ENCODE assay signal across 8 cellular contexts in genomic region chr3:33660035-33660434, GRCh38. TPM values are rescaled to one million over a fixed set of nuclear protein-coding genes. Genes with fewer than 3 reads are reported as not detected.
DNase-seq lines count a peak whose midpoint lies in the region; ATAC-seq, FAIRE-seq and TF ChIP-seq lines count a peak whose summit lies in the region.

No MANE protein-coding gene starts in this region.

- 62 to 64% methylated on average over 5 of the region's 5 CpGs for WGBS in GM23248 (ENCODE audit: low coverage in 1 of 2, low lambda C conversion rate in 2 of 2, missing lambda C conversion rate in 2 of 2), 2 experiments

- no peak for FAIRE-seq in GM12892 (lab: Jason Lieb, UNC)

- in situ Hi-C loops in GM23248 (cut with MboI) (no loop called here), gastrocnemius medialis (cut with MboI; ENCODE audit: low sequenced_read_pairs in 4 of 4) (no loop called here)

- H3K9ac ChIP-seq in GM23248 (peak overlapping the region; percentile 67), adipocyte (ENCODE audit: low read length) (peak overlapping the region; percentile 78)

- no peak for DNase-seq in GM23248
- peak; percentile 29 for DNase-seq in adipocyte (ENCODE audit: low read depth)
- DNase-seq in iris pigment epithelial cell (ENCODE audit: low read depth) = peak; percentile 4
- DNase-seq in gastrocnemius medialis = no peak
- DNase-seq in D341Med (ENCODE audit: low spot score) = no peak
- no peak for DNase-seq in GM12892 (ENCODE audit: insufficient read length)
- no peak for DNase-seq in erythroblast (lab: John Stamatoyannopoulos, UW)
- no peak for DNase-seq in activated CD4-positive, alpha-beta T cell treated with anti-CD3 and anti-CD28 coated beads for 1 hour

- peaks cover 47% of the 10 kb centered on the region for H3F3A ChIP-seq in GM23248 (ENCODE audit: insufficient read depth)

- no peak for ATAC-seq in gastrocnemius medialis

- H3K4me1 ChIP-seq in GM23248 (ENCODE audit: insufficient read depth) (peaks cover 47% of the 10 kb centered on the region), adipocyte (ENCODE audit: control insufficient read depth, insufficient read depth, low read length) (peaks cover 49% of the 10 kb centered on the region), gastrocnemius medialis (peaks cover 35 to 47% of the 10 kb centered on the region in 2 donors)

- H3K27ac ChIP-seq in GM23248 = peak overlapping the region; percentile 62
- H3K27ac ChIP-seq in gastrocnemius medialis = peak overlapping the region; percentile 82 to 90 (median 86)

- H3K4me3 ChIP-seq in GM23248 (peak overlapping the region; percentile 69; the same call in 1 of the 2 replicates), adipocyte (ENCODE audit: low read length) (peak overlapping the region; percentile 81), gastrocnemius medialis (peak overlapping the region; percentile 50 to 64 (median 58))

- H3K79me2 ChIP-seq in GM23248 (ENCODE audit: insufficient read depth) = peaks cover 53% of the 10 kb centered on the region

- H2AFZ ChIP-seq in GM23248 = peak overlapping the region; percentile 83

- no peak for TF ChIP-seq POLR2A in gastrocnemius medialis (IDR thresholded peaks at IDR 0.05)
- no peak for TF ChIP-seq POLR2A in GM12892 (IDR thresholded peaks at IDR 0.05; ENCODE audit: low read depth, low read length)
- TF ChIP-seq POLR2A in erythroblast (IDR thresholded peaks at IDR 0.05; ENCODE audit: low read length) = no peak

- H3K27me3 ChIP-seq in GM23248 (replicated peaks; ENCODE audit: insufficient read depth) (no peaks in the 10 kb centered on the region), adipocyte (replicated peaks; ENCODE audit: control insufficient read depth, insufficient read depth, low read length) (no peaks in the 10 kb centered on the region), gastrocnemius medialis (no peaks in the 10 kb centered on the region)

- H3K36me3 ChIP-seq in GM23248 (ENCODE audit: low read depth) = no peaks in the 10 kb centered on the region
- H3K36me3 ChIP-seq in adipocyte (ENCODE audit: control insufficient read depth, insufficient read depth, low read length, severe bottlenecking) = no peaks in the 10 kb centered on the region
- no peaks in the 10 kb centered on the region for H3K36me3 ChIP-seq in gastrocnemius medialis

- H4K20me1 ChIP-seq in GM23248 (ENCODE audit: insufficient read depth) = no peaks in the 10 kb centered on the region

- peak overlapping the region; percentile 95 for H3K4me2 ChIP-seq in GM23248 (ENCODE audit: unreplicated experiment)

- H3K9me3 ChIP-seq in GM23248 (ENCODE audit: low read depth) (no peaks in the 10 kb centered on the region), adipocyte (ENCODE audit: control insufficient read depth, low read length) (no peaks in the 10 kb centered on the region), gastrocnemius medialis (no peaks in the 10 kb centered on the region)

- intact Hi-C loops in gastrocnemius medialis (cut with DNase I; ENCODE audit: low total_unique reads) = no loop called here

- TF ChIP-seq CTCF in gastrocnemius medialis (IDR thresholded peaks at IDR 0.05 in 4 of 5, conservative IDR thresholded peaks at IDR 0.05 in 1 of 5) = no peak

- no peaks in the 10 kb centered on the region for H3K9me2 ChIP-seq in GM23248 (ENCODE audit: insufficient read depth)

RNA-seq across cellular contexts. Expression of gene CLASP2, which starts 58.0 kb away (rescaled TPM):
- 30.4 and 45.9 TPM in 2 replicates for total RNA-seq in GM23248 (2014; rRNA removed; shearing (Covaris generic))
- polyA plus RNA-seq in GM23248 (2016; fragmentation: Nextera tagmentation; extraction: Ambion mirVana) = 12.3 and 13.0 TPM in 2 replicates
- 10 to 100 TPM; 37.6 to 55.2 (median 44.6) TPM for total RNA-seq in gastrocnemius medialis
- 13.6 TPM for polyA plus RNA-seq in GM12892 (2012; ENCODE audit: missing spikeins)

Comparison
In these comparisons a context has a peak if more than half of its experiments do, and no peak if none do; other contexts are left out.
1. DNase-seq: peak in adipocyte (single experiment) and iris pigment epithelial cell (single experiment); none in GM23248 (single experiment), gastrocnemius medialis (0 of 2), D341Med (single experiment), GM12892 (single experiment), erythroblast (0 of 2) and activated CD4-positive, alpha-beta T cell treated with anti-CD3 and anti-CD28 coated beads for 1 hour (single experiment).
2. Peak in every context shown above with its lines, with median percentiles within 50 percentile points of each other: H3K4me3 ChIP-seq.